Comparison of ENCODE assay signal across 30 cellular contexts in the genomic region with DNA sequence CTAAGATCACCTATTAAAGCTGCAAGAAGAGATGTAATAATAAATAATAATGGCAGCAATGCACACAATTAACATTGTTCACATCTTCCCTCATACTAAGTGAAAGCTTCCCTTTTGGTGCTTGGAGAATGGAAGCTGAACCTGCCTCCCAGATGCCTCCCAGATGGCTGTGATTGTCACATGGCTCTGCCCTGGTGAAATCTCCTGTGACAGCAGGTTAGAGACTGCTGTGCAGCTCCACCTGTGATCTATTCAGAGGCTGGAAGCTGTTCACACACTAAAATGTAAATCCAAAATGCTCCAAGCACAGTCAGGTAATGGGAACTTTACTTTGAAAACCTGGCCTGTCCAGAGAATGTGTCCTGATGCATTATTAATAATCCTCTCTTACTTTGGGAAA. TPM values are rescaled to one million over a fixed set of nuclear protein-coding genes. Genes with fewer than 3 reads are reported as not detected.
DNase-seq lines count a peak whose midpoint lies in the region; ATAC-seq and TF ChIP-seq lines count a peak whose summit lies in the region.
"Had no signal": no experiment of that assay in that cellular context is flagged by ENCODE, and none has a peak within 500 bp of the region (broad histone marks: within the 10 kb centered on the region; RNA-seq: fewer than 3 reads in every experiment).

No MANE protein-coding gene starts in this region.

- H3F3A ChIP-seq in neural cell (ENCODE audit: insufficient read depth, low read length, poor library complexity, severe bottlenecking) = no peaks in the 10 kb centered on the region

- H3K9ac ChIP-seq in HCT116 (ENCODE audit: low read length) (no peak overlapping the region), neural cell (ENCODE audit: low read length) (no peak overlapping the region)

- no TSS peak for BruUV-seq in HCT116 (replicated peaks; lab: Mats Ljungman, UMichigan)

- H3K27ac ChIP-seq in HCT116 (ENCODE audit: low read depth, low read length) (no peak overlapping the region), neural cell (ENCODE audit: low read length) (peak overlapping the region; percentile 18), left lung (no peak overlapping the region)
- H3K27ac ChIP-seq: heart left ventricle, thoracic aorta, uterus had no signal

- H3K9me2 ChIP-seq in HCT116 (ENCODE audit: insufficient read depth) (no peaks in the 10 kb centered on the region), neural cell (ENCODE audit: insufficient read depth, low read length) (no peaks in the 10 kb centered on the region)

- TF ChIP-seq POLR2A in HCT116 (IDR thresholded peaks at IDR 0.05; ENCODE audit: borderline replicate concordance, extremely low read depth, insufficient read depth, insufficient read length) = no peak

- no peaks in the 10 kb centered on the region for H3K36me3 ChIP-seq in HCT116 (ENCODE audit: control insufficient read depth in 1 of 2, insufficient read depth in 2 of 2, low read length in 2 of 2)
- H3K36me3 ChIP-seq in neural cell (ENCODE audit: insufficient read depth, low read length) = no peaks in the 10 kb centered on the region
- no peaks in the 10 kb centered on the region for H3K36me3 ChIP-seq in left lung
- H3K36me3 ChIP-seq: heart left ventricle, MG63, thoracic aorta, uterus had no signal

- H3K4me2 ChIP-seq in HCT116 (ENCODE audit: low read length) (no peak overlapping the region), neural cell (ENCODE audit: low read length) (peak overlapping the region; percentile 40)

- peaks cover 12 to 32% of the 10 kb centered on the region in 2 experiments; a peak in 3 of 4 replicates for H3K4me1 ChIP-seq in HCT116 (ENCODE audit: control insufficient read depth in 1 of 2, insufficient read depth in 2 of 2, low read length in 2 of 2)
- peaks cover 0 to under 1% of the 10 kb centered on the region in 2 donors for H3K4me1 ChIP-seq in left lung
- H3K4me1 ChIP-seq: heart left ventricle, uterus had no signal

- TF ChIP-seq CTCF in HCT116 (IDR thresholded peaks at IDR 0.05 in 2 of 3, conservative IDR thresholded peaks at IDR 0.05 in 1 of 3; ENCODE audit: borderline replicate concordance in 1 of 3, insufficient read depth in 1 of 3, low read depth in 2 of 3, low read length in 2 of 3) (no peak), neural cell (IDR thresholded peaks at IDR 0.05; ENCODE audit: poor library complexity, severe bottlenecking) (no peak), left lung (IDR thresholded peaks at IDR 0.05) (no peak)

- TF ChIP-seq RAD21 in HCT116 (IDR thresholded peaks at IDR 0.05; ENCODE audit: low read depth) (no peak), neural cell (conservative IDR thresholded peaks at IDR 0.05) (no peak)

- DNase-seq in SHP77 (lab: John Stamatoyannopoulos, UW) (peak; percentile 23), SHP77 treated with DMSO at 0.1 percent for 48 hours (lab: John Stamatoyannopoulos, UW) (no peak), HCT116 (ENCODE audit: low read depth, low spot score) (no peak), NCI-H2107 treated with DMSO at 0.1 percent for 48 hours (lab: John Stamatoyannopoulos, UW; ENCODE audit: unreplicated experiment) (peak; percentile 17), left lung (no peak), GDM1 (lab: John Stamatoyannopoulos, UW) (no peak), NK-92 (lab: John Stamatoyannopoulos, UW; ENCODE audit: unreplicated experiment) (no peak)
- DNase-seq: activated CD4-positive, alpha-beta T cell treated with anti-CD3 and anti-CD28 coated beads for 36 hours; activated gamma-delta T cell; activated T-cell treated with anti-CD3 and anti-CD28 coated beads, Interleukin-2, amount 50 U/mL, for 1 hour; caudate nucleus; DMS 273 treated with DMSO at 0.1 percent for 48 hours; endodermal cell; foreskin fibroblast; H7; heart left ventricle; KBM-7; kidney; MG63; midbrain; naive thymus-derived CD8-positive, alpha-beta T cell; NCI-H2029; NCI-H526 treated with DMSO at 0.1 percent for 48 hours; OCI-M1; small intestine; uterus had no signal

- intact Hi-C loops in HCT116 (cut with micrococcal nuclease) (no loop called here), left lung (cut with DNase I) (no loop called here)

- H2AFZ ChIP-seq in HCT116 (ENCODE audit: low read depth, low read length, poor library complexity, severe bottlenecking) (peak overlapping the region; percentile 27), neural cell (ENCODE audit: low read depth, low read length) (no peak overlapping the region)

- RAD21 ChIA-PET in HCT116 (lab: Charles Lee; ENCODE audit: low non-redundant PET in 1 of 2, low total read pairs in 2 of 2, uncharacterized antibody in 2 of 2, unreplicated experiment in 2 of 2) = no interaction called here

- POLR2A ChIA-PET in HCT116 (lab: Charles Lee) = no interaction called here

- H4K20me1 ChIP-seq in HCT116 (ENCODE audit: insufficient read depth) (no peaks in the 10 kb centered on the region), neural cell (ENCODE audit: insufficient read depth) (no peaks in the 10 kb centered on the region)

- no peak for TF ChIP-seq EP300 in neural cell (conservative IDR thresholded peaks at IDR 0.05; ENCODE audit: poor library complexity, severe bottlenecking)

- H3K4me3 ChIP-seq in HCT116 (replicated peaks in 1 of 2; ENCODE audit: low read depth in 1 of 2, low read length in 2 of 2) (no peak overlapping the region), neural cell (ENCODE audit: low read length) (peak overlapping the region; percentile 17), left lung (no peak overlapping the region)
- H3K4me3 ChIP-seq: heart left ventricle, MG63, thoracic aorta, uterus had no signal

- H3K9me3 ChIP-seq in HCT116 (ENCODE audit: control insufficient read depth in 1 of 2, insufficient read depth in 1 of 2, low read depth in 1 of 2, low read length in 2 of 2) (no peaks in the 10 kb centered on the region), neural cell (ENCODE audit: low read length) (no peaks in the 10 kb centered on the region), left lung (no peaks in the 10 kb centered on the region)
- H3K9me3 ChIP-seq: heart left ventricle, MG63, thoracic aorta, uterus had no signal

- CTCF ChIA-PET in HCT116 (lab: Charles Lee) = no interaction called here

- H3K27me3 ChIP-seq in HCT116 (ENCODE audit: insufficient read depth, low read length) (no peaks in the 10 kb centered on the region), neural cell (ENCODE audit: insufficient read depth, low read depth, low read length) (no peaks in the 10 kb centered on the region), left lung (no peaks in the 10 kb centered on the region)
- H3K27me3 ChIP-seq: heart left ventricle, MG63, uterus had no signal

- no peaks in the 10 kb centered on the region for H3K79me2 ChIP-seq in HCT116 (ENCODE audit: insufficient read depth, low read length)
- H3K79me2 ChIP-seq in neural cell (replicated peaks; ENCODE audit: insufficient read depth, low read length) = no peaks in the 10 kb centered on the region

- ATAC-seq in HCT116 (no peak), left lung (no peak)
- ATAC-seq: activated CD4-positive, alpha-beta T cell treated with anti-CD3 and anti-CD28 coated beads for 36 hours; esophagus mucosa; heart left ventricle; naive thymus-derived CD8-positive, alpha-beta T cell had no signal

TF ChIP-seq in HCT116, 20 proteins besides CTCF, POLR2A, EP300 and RAD21 (continues in another document):
- TF ChIP-seq TCF7L2 (IDR thresholded peaks at IDR 0.05; ENCODE audit: borderline replicate concordance, extremely low read depth, insufficient read depth, insufficient read length) (no peak), SIN3A (IDR thresholded peaks at IDR 0.05; ENCODE audit: low read depth) (no peak), SP1 (IDR thresholded peaks at IDR 0.05; ENCODE audit: low read depth) (no peak), YY1 (IDR thresholded peaks at IDR 0.05; ENCODE audit: extremely low read depth, insufficient replicate concordance, low read depth, low read length) (no peak)
- TF ChIP-seq, protein P1, sequence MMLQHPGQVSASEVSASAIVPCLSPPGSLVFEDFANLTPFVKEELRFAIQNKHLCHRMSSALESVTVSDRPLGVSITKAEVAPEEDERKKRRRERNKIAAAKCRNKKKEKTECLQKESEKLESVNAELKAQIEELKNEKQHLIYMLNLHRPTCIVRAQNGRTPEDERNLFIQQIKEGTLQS (IDR thresholded peaks at IDR 0.05) = no peak

TF ChIP-seq in neural cell, 6 proteins besides CTCF, POLR2A, EP300 and RAD21:
- TF ChIP-seq POLR2AphosphoS5 (IDR thresholded peaks at IDR 0.05) (no peak), SMC3 (conservative IDR thresholded peaks at IDR 0.05; ENCODE audit: poor library complexity) (no peak), EZH2 (IDR thresholded peaks at IDR 0.05; ENCODE audit: borderline replicate concordance, insufficient read depth, low read length, poor library complexity, severe bottlenecking) (no peak), MXI1 (conservative IDR thresholded peaks at IDR 0.05; ENCODE audit: poor library complexity, severe bottlenecking) (no peak), TAF1 (IDR thresholded peaks at IDR 0.05; ENCODE audit: low read depth) (no peak)
- TF ChIP-seq, protein P2, sequence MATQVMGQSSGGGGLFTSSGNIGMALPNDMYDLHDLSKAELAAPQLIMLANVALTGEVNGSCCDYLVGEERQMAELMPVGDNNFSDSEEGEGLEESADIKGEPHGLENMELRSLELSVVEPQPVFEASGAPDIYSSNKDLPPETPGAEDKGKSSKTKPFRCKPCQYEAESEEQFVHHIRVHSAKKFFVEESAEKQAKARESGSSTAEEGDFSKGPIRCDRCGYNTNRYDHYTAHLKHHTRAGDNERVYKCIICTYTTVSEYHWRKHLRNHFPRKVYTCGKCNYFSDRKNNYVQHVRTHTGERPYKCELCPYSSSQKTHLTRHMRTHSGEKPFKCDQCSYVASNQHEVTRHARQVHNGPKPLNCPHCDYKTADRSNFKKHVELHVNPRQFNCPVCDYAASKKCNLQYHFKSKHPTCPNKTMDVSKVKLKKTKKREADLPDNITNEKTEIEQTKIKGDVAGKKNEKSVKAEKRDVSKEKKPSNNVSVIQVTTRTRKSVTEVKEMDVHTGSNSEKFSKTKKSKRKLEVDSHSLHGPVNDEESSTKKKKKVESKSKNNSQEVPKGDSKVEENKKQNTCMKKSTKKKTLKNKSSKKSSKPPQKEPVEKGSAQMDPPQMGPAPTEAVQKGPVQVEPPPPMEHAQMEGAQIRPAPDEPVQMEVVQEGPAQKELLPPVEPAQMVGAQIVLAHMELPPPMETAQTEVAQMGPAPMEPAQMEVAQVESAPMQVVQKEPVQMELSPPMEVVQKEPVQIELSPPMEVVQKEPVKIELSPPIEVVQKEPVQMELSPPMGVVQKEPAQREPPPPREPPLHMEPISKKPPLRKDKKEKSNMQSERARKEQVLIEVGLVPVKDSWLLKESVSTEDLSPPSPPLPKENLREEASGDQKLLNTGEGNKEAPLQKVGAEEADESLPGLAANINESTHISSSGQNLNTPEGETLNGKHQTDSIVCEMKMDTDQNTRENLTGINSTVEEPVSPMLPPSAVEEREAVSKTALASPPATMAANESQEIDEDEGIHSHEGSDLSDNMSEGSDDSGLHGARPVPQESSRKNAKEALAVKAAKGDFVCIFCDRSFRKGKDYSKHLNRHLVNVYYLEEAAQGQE (IDR thresholded peaks at IDR 0.05; ENCODE audit: borderline replicate concordance) = no peak

RNA-seq across cellular contexts. Expression of a gene that starts 41.7 kb away (rescaled TPM):
- total RNA-seq in HCT116 (2021; ENCODE audit: unreplicated experiment) (3.9 TPM), left lung (under 1 TPM; 0.15 to 0.18 TPM)
- 0.89 and 1.2 TPM in 2 replicates for polyA plus RNA-seq in HCT116 (2012)
- polyA plus RNA-seq in neural cell = 38.0 and 44.9 TPM in 2 replicates
- 101 and 131 TPM in 2 replicates for polyA minus RNA-seq in neural cell
- total RNA-seq: activated CD4-positive, alpha-beta T cell treated with anti-CD3 and anti-CD28 coated beads for 36 hours; naive thymus-derived CD8-positive, alpha-beta T cell; T-helper 2 cell treated with Interferon-gamma antibody and Interleukin-4, amounts not matched to agents 100 ng/mL and 5 ng/mL, for 36 hours had no signal

Comparison
In these comparisons a context has a peak if more than half of its experiments do, and no peak if none do; other contexts are left out.
1. DNase-seq: peak in SHP77 (2 of 2) and NCI-H2107 treated with DMSO at 0.1 percent for 48 hours (single experiment); none in SHP77 treated with DMSO at 0.1 percent for 48 hours (single experiment), HCT116 (single experiment), left lung (0 of 2), GDM1 (single experiment) and NK-92 (single experiment).